Comparison of ENCODE assay signal across 1 cellular context in genomic region chr3:47824541-47825473, GRCh38.
TF ChIP-seq lines count a peak whose summit lies in the region.

No MANE protein-coding gene starts in this region.

TF ChIP-seq in HepG2, 621 proteins besides CTCF, POLR2A, EP300 and RAD21 (continued from another document and continues in another):
- TF ChIP-seq HNF1A (IDR thresholded peaks at IDR 0.05; ENCODE audit: low read depth) (no peak), HNF1A (CRISPR knock-in tag; IDR thresholded peaks at IDR 0.05; ENCODE audit: borderline replicate concordance) (peak; percentile 71), ZNF3 (CRISPR knock-in tag; IDR thresholded peaks at IDR 0.05) (no peak), SKI (IDR thresholded peaks at IDR 0.05; ENCODE audit: partially characterized antibody) (peak; percentile 40), PITX1 (CRISPR knock-in tag; IDR thresholded peaks at IDR 0.05) (no peak), KMT2A (CRISPR knock-in tag; IDR thresholded peaks at IDR 0.05) (peak; percentile 77), HNRNPH1 (optimal IDR thresholded peaks at IDR 0.05; ENCODE audit: low read depth, low read length) (no peak), PCBP1 (IDR thresholded peaks at IDR 0.05; ENCODE audit: borderline replicate concordance, low read depth, low read length) (no peak), ZNF460 (CRISPR knock-in tag; IDR thresholded peaks at IDR 0.05; ENCODE audit: borderline replicate concordance) (no peak), ZKSCAN1 (IDR thresholded peaks at IDR 0.05; ENCODE audit: low read length) (no peak), ZNF720 (CRISPR knock-in tag; IDR thresholded peaks at IDR 0.05) (no peak), FOSL2 (CRISPR knock-in tag; IDR thresholded peaks at IDR 0.05) (0 out of 2 replicates have a peak, but pooled peaks have one; percentile 15), HMGXB4 (CRISPR knock-in tag; IDR thresholded peaks at IDR 0.05; ENCODE audit: borderline replicate concordance in 1 of 2, low read depth in 1 of 2) (peak; percentile 95 to 99), ZSCAN31 (CRISPR knock-in tag; IDR thresholded peaks at IDR 0.05; ENCODE audit: low read depth) (peak; percentile 88), NFE2L2 (IDR thresholded peaks at IDR 0.05; ENCODE audit: low read length) (no peak), GLI4 (CRISPR knock-in tag; IDR thresholded peaks at IDR 0.05; ENCODE audit: borderline replicate concordance) (peak; percentile 94; the same call in 1 of the 2 replicates), HNF4A (CRISPR knock-in tag; IDR thresholded peaks at IDR 0.05) (no peak), SYNCRIP (IDR thresholded peaks at IDR 0.05; ENCODE audit: insufficient read depth, low read depth, low read length) (no peak), PCBP2 (optimal IDR thresholded peaks at IDR 0.05; ENCODE audit: low read depth, low read length, poor library complexity, severe bottlenecking) (no peak), GABPB1 (CRISPR knock-in tag; IDR thresholded peaks at IDR 0.05) (peak; percentile 84), RCOR2 (CRISPR knock-in tag; IDR thresholded peaks at IDR 0.05) (no peak), TBL1XR1 (IDR thresholded peaks at IDR 0.05; ENCODE audit: borderline replicate concordance, low read length, partially characterized antibody) (peak; percentile 44), BCL6 (CRISPR knock-in tag; IDR thresholded peaks at IDR 0.05) (no peak), ZNF678 (CRISPR knock-in tag; IDR thresholded peaks at IDR 0.05) (peak; percentile 59; the same call in 1 of the 2 replicates), ZNF224 (CRISPR knock-in tag; IDR thresholded peaks at IDR 0.05) (peak; percentile 65), ZNF343 (CRISPR knock-in tag; IDR thresholded peaks at IDR 0.05) (peak; percentile 93), ZNF446 (CRISPR knock-in tag; IDR thresholded peaks at IDR 0.05) (peak; percentile 76), ZNF276 (CRISPR knock-in tag; IDR thresholded peaks at IDR 0.05; ENCODE audit: low read depth) (peak; percentile 66; the same call in 1 of the 2 replicates), FIP1L1 (IDR thresholded peaks at IDR 0.05; ENCODE audit: borderline replicate concordance, insufficient read depth, low read depth, low read length) (no peak), HOXA3 (CRISPR knock-in tag; IDR thresholded peaks at IDR 0.05) (peak; percentile 95), KLF9 (CRISPR knock-in tag; IDR thresholded peaks at IDR 0.05; ENCODE audit: low read depth) (no peak), BATF2 (CRISPR knock-in tag; IDR thresholded peaks at IDR 0.05) (no peak), ZNF260 (CRISPR knock-in tag; IDR thresholded peaks at IDR 0.05; ENCODE audit: borderline replicate concordance, low read depth) (no peak), ZBTB14 (CRISPR knock-in tag; IDR thresholded peaks at IDR 0.05) (0 out of 2 replicates have a peak, but pooled peaks have one; percentile 20), PAXIP1 (CRISPR knock-in tag; conservative IDR thresholded peaks at IDR 0.05) (peak; percentile 40; the same call in 1 of the 2 replicates), ZNF576 (CRISPR knock-in tag; IDR thresholded peaks at IDR 0.05) (peak; percentile 74; the same call in 1 of the 2 replicates), ZBTB3 (CRISPR knock-in tag; IDR thresholded peaks at IDR 0.05; ENCODE audit: borderline replicate concordance, low read depth) (0 out of 2 replicates have a peak, but pooled peaks have one; percentile 44), CEBPZ (IDR thresholded peaks at IDR 0.05; ENCODE audit: low read length) (no peak), NAIF1 (CRISPR knock-in tag; IDR thresholded peaks at IDR 0.05; ENCODE audit: borderline replicate concordance) (no peak), ARHGAP35 (CRISPR knock-in tag; IDR thresholded peaks at IDR 0.05; ENCODE audit: borderline replicate concordance) (peak; percentile 59; the same call in 1 of the 2 replicates), PREB (CRISPR knock-in tag; IDR thresholded peaks at IDR 0.05) (peak; percentile 59; the same call in 1 of the 2 replicates), FOXK2 (IDR thresholded peaks at IDR 0.05) (no peak)
